ENCODE assay signal across 10 cellular contexts in the genomic region with DNA sequence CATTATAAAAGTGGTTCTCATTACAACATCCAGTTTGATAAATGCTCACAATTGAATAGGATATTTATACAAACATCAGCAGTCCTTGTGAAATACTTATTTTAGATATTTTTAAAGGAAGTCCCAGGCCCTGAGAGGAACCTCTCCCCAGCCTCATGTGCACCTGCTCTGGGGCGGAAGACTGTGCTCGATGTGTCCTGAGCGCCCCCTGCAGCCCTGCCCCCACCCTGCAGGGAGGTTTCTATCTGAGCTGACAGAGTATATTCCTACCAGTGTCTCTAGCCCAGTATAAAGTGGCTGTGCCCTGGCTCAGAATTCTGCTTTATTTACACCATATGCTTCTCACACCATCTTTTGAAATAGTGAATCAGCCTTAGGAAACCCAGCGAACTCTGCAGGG.
DNase-seq lines count a peak whose midpoint lies in the region; ATAC-seq, FAIRE-seq and TF ChIP-seq lines count a peak whose summit lies in the region.
"Had no signal": no experiment of that assay in that cellular context is flagged by ENCODE, and none has a peak within 500 bp of the region (broad histone marks: within the 10 kb centered on the region; RNA-seq: fewer than 3 reads in every experiment).

No MANE protein-coding gene starts in this region.

- H4K20me1 ChIP-seq in HepG2 (ENCODE audit: insufficient read depth, low read length), result peaks cover 6% of the 10 kb centered on the region; the same call in 1 of the 2 replicates

- 0% methylated on average over 3 of the region's 4 CpGs for WGBS in HepG2 (ENCODE audit: low lambda C conversion rate)

- TF ChIP-seq EP300 in HepG2 (IDR thresholded peaks at IDR 0.05; ENCODE audit: low read depth in 2 of 2, low read length in 2 of 2), result no peak
- TF ChIP-seq EP300 in HepG2 (CRISPR knock-in tag; IDR thresholded peaks at IDR 0.05; ENCODE audit: borderline replicate concordance), result no peak

- no peak for TF ChIP-seq POLR2A in HepG2 (IDR thresholded peaks at IDR 0.05; ENCODE audit: insufficient read depth in 1 of 2, low read depth in 2 of 2, low read length in 2 of 2)

- CTCF ChIA-PET in HepG2 (lab: Yijun Ruan, JAX; ENCODE audit: low intra/inter-chr PET ratio, low total read pairs), result interaction anchor here (1.0 kb wide), 1 partner anchor 45 kb away, joined by 3 read pairs; no protein-coding TSS in a partner anchor

- H3K4me1 ChIP-seq in HepG2 (ENCODE audit: insufficient read depth, low read length), result peaks cover 10% of the 10 kb centered on the region

- H3K27me3 ChIP-seq in GM06990 (replicated peaks; ENCODE audit: control insufficient read depth, insufficient read depth, low read length), result no peaks in the 10 kb centered on the region
- H3K27me3 ChIP-seq in HepG2 (ENCODE audit: control insufficient read depth in 1 of 2, insufficient read depth in 2 of 2, low read length in 2 of 2), result no peaks in the 10 kb centered on the region

- POLR2A ChIA-PET in HepG2 (lab: Yijun Ruan, JAX), result no interaction called here

- peak; percentile 42 for ATAC-seq in GM21619 (IDR thresholded peaks at IDR 0.05; ENCODE audit: unreplicated experiment)
- ATAC-seq in SK-N-SH treated with all-trans-retinoic acid at 6 μM for 48 hours, result peak; percentile 47; the same call in 2 of the 3 replicates
- ATAC-seq in HepG2, result peak; percentile 59

- TF ChIP-seq CTCF in GM06990 (IDR thresholded peaks at IDR 0.05; ENCODE audit: insufficient read depth, low read length, poor library complexity, severe bottlenecking) (peak; percentile 77), HepG2 (CRISPR knock-in tag; IDR thresholded peaks at IDR 0.05) (peak; percentile 57)

- TF ChIP-seq RAD21 in HepG2 (CRISPR knock-in tag; IDR thresholded peaks at IDR 0.05), result no peak

- H3K79me2 ChIP-seq in HepG2 (ENCODE audit: insufficient read depth, low read length), result no peaks in the 10 kb centered on the region

- no TSS peak for BruUV-seq in HepG2 (replicated peaks; lab: Mats Ljungman, UMichigan)

- DNase-seq in GM06990 (ENCODE audit: extremely low read depth, insufficient read length) (peak; percentile 46), HepG2 (ENCODE audit: low spot score) (no peak), mesenteric fat pad (ENCODE audit: low spot score) (no peak), anterior cingulate cortex (lab: John Stamatoyannopoulos, UW) (no peak), ecto neural progenitor cell (ENCODE audit: low spot score) (no peak), superior temporal gyrus (ENCODE audit: extremely low spot score) (no peak)

- H3K4me2 ChIP-seq in HepG2 (ENCODE audit: low read depth, low read length), result no peak overlapping the region

- in situ Hi-C loops in HepG2 (cut with HindIII; ENCODE audit: extremely low pct_ligation_motif_present, low pct_unique_long_range_greater_than_20kb), result no loop called here

- H3K36me3 ChIP-seq in GM06990 (ENCODE audit: control insufficient read depth, insufficient read depth, low read length), result no peaks in the 10 kb centered on the region
- H3K36me3 ChIP-seq in HepG2 (replicated peaks in 1 of 2; ENCODE audit: control insufficient read depth in 1 of 2, insufficient read depth in 2 of 2, low read length in 2 of 2), result no peaks in the 10 kb centered on the region

- H3K4me3 ChIP-seq in GM06990 (replicated peaks; ENCODE audit: low read depth, low read length) (no peak overlapping the region), HepG2 (replicated peaks in 1 of 3; ENCODE audit: insufficient read depth in 1 of 3, low read depth in 2 of 3, low read length in 3 of 3) (no peak overlapping the region)

- no peaks in the 10 kb centered on the region for H3K9me3 ChIP-seq in HepG2 (ENCODE audit: low read length)

- no peak for FAIRE-seq in HepG2 (lab: Jason Lieb, UNC)
- FAIRE-seq: astrocyte, islet of Langerhans had no signal

- no peak overlapping the region for H2AFZ ChIP-seq in HepG2 (ENCODE audit: low read length)

- no peak overlapping the region for H3K9ac ChIP-seq in HepG2 (ENCODE audit: insufficient read depth, low read depth, low read length)

- H3K27ac ChIP-seq in HepG2 (ENCODE audit: extremely low read length, insufficient read depth, low read length), result no peak overlapping the region

- intact Hi-C loops in HepG2 (cut with micrococcal nuclease; ENCODE audit: unreplicated experiment), result no loop called here

TF ChIP-seq in SK-N-SH treated with all-trans-retinoic acid at 6 μM for 48 hours, 23 proteins besides CTCF, POLR2A, EP300 and RAD21:
- TF ChIP-seq SNAI2 (CRISPR knock-in tag; IDR thresholded peaks at IDR 0.05), result no peak
- TF ChIP-seq ZFP3 (CRISPR knock-in tag; IDR thresholded peaks at IDR 0.05), result no peak
- TF ChIP-seq CSDC2 (CRISPR knock-in tag; IDR thresholded peaks at IDR 0.05), result no peak
- no peak for TF ChIP-seq ARNTL (CRISPR knock-in tag; IDR thresholded peaks at IDR 0.05; ENCODE audit: borderline replicate concordance, low read depth)
- TF ChIP-seq ZNF565 (CRISPR knock-in tag; conservative IDR thresholded peaks at IDR 0.05; ENCODE audit: low read depth), result no peak
- TF ChIP-seq, protein P1, sequence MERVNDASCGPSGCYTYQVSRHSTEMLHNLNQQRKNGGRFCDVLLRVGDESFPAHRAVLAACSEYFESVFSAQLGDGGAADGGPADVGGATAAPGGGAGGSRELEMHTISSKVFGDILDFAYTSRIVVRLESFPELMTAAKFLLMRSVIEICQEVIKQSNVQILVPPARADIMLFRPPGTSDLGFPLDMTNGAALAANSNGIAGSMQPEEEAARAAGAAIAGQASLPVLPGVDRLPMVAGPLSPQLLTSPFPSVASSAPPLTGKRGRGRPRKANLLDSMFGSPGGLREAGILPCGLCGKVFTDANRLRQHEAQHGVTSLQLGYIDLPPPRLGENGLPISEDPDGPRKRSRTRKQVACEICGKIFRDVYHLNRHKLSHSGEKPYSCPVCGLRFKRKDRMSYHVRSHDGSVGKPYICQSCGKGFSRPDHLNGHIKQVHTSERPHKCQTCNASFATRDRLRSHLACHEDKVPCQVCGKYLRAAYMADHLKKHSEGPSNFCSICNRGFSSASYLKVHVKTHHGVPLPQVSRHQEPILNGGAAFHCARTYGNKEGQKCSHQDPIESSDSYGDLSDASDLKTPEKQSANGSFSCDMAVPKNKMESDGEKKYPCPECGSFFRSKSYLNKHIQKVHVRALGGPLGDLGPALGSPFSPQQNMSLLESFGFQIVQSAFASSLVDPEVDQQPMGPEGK (CRISPR knock-in tag; IDR thresholded peaks at IDR 0.05; ENCODE audit: borderline replicate concordance), result no peak
- TF ChIP-seq ZNF70 (CRISPR knock-in tag; IDR thresholded peaks at IDR 0.05), result no peak
- TF ChIP-seq ESRRG (CRISPR knock-in tag; IDR thresholded peaks at IDR 0.05), result no peak
- TF ChIP-seq BACH2 (CRISPR knock-in tag; IDR thresholded peaks at IDR 0.05; ENCODE audit: borderline replicate concordance), result no peak

TF ChIP-seq in HepG2, 621 proteins besides CTCF, POLR2A, EP300 and RAD21:
- TF ChIP-seq STAG1 (CRISPR knock-in tag; IDR thresholded peaks at IDR 0.05) (peak; percentile 38), ZNF577 (CRISPR knock-in tag; IDR thresholded peaks at IDR 0.05; ENCODE audit: borderline replicate concordance, low read depth) (no peak), KDM1A (CRISPR knock-in tag; IDR thresholded peaks at IDR 0.05) (no peak), ZNF460 (CRISPR knock-in tag; IDR thresholded peaks at IDR 0.05; ENCODE audit: borderline replicate concordance) (no peak), CHCHD3 (CRISPR knock-in tag; IDR thresholded peaks at IDR 0.05) (no peak)
- TF ChIP-seq, protein P2, sequence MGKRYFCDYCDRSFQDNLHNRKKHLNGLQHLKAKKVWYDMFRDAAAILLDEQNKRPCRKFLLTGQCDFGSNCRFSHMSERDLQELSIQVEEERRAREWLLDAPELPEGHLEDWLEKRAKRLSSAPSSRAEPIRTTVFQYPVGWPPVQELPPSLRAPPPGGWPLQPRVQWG (CRISPR knock-in tag; IDR thresholded peaks at IDR 0.05; ENCODE audit: borderline replicate concordance, low read depth), result no peak
